Comparison of ENCODE assay signal across 1 cellular context in the genomic region with DNA sequence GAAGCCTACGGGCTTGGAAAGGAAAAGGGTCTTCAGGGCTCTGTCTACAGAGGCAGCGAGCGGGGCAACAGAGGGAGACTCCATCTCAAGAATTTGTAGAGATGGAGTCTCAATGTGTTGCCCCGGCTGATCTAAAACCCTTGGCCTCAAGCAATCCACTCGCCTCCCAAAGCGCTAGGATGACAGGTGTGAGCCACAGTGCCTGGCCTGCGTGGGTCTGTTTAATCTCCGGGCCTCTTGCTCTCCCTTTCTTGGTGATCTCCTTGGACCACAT.
TF ChIP-seq lines count a peak whose summit lies in the region.

No MANE protein-coding gene starts in this region.

TF ChIP-seq in liver, 16 proteins besides CTCF, POLR2A, EP300 and RAD21 (continued from another document):
- no peak for TF ChIP-seq ATF3 (IDR thresholded peaks at IDR 0.05)
- no peak for TF ChIP-seq HNF4G (IDR thresholded peaks at IDR 0.05)
- no peak for TF ChIP-seq RXRA (IDR thresholded peaks at IDR 0.05)
- TF ChIP-seq MAX (IDR thresholded peaks at IDR 0.05) = no peak
- no peak for TF ChIP-seq SP1 (IDR thresholded peaks at IDR 0.05)
- TF ChIP-seq NR2F2 (IDR thresholded peaks at IDR 0.05) = no peak
- TF ChIP-seq YY1 (IDR thresholded peaks at IDR 0.05) = no peak
- TF ChIP-seq FOXA1 (IDR thresholded peaks at IDR 0.05) = no peak
- no peak for TF ChIP-seq REST (IDR thresholded peaks at IDR 0.05)
- TF ChIP-seq FOXA2 (IDR thresholded peaks at IDR 0.05) = no peak
- no peak for TF ChIP-seq TAF1 (conservative IDR thresholded peaks at IDR 0.05)
- TF ChIP-seq HNF4A (conservative IDR thresholded peaks at IDR 0.05) = no peak
- no peak for TF ChIP-seq JUND (IDR thresholded peaks at IDR 0.05)
